ENCODE assay signal across 26 cellular contexts in genomic region chr17:56765449-56765848, GRCh38.
"Had no signal": no experiment of that assay in that cellular context is flagged by ENCODE, and none has a peak within 500 bp of the region (broad histone marks: within the 10 kb centered on the region; RNA-seq: fewer than 3 reads in every experiment).

No MANE protein-coding gene starts in this region.

- H3K27ac Mint-ChIP-seq: stimulated activated memory B cell treated with anti-CD40 and anti-IgM and Interleukin-4, amounts not matched to agents 10 μg/mL and 1 μg/mL and 100 μg/mL, for 72 hours; type B pancreatic cell had no signal

- H3K9me3 Mint-ChIP-seq: nephron, type B pancreatic cell had no signal

- H3K27ac ChIP-seq: dorsolateral prefrontal cortex, esophagus squamous epithelium, heart right ventricle, left lung, psoas muscle, sigmoid colon, testis, tibial artery had no signal

- DNase-seq: dorsolateral prefrontal cortex; effector memory CD4-positive, alpha-beta T cell; erythroblast; esophagus squamous epithelium; foreskin melanocyte; glutamatergic neuron; heart right ventricle; hippocampal formation; left cardiac atrium; left lung; mesenchymal stem cell; midbrain; naive thymus-derived CD4-positive, alpha-beta T cell; nucleus accumbens; psoas muscle; right cardiac atrium; sigmoid colon; stimulated activated CD4-positive, alpha-beta T cell treated with anti-CD3 and anti-CD28 coated beads, Interleukin-2, amount 100 ng/mL, for 24 hours; stimulated activated CD4-positive, alpha-beta T cell treated with anti-CD3 and anti-CD28 coated beads, Interleukin-4, amount 100 ng/mL, for 4 hours; stimulated activated naive CD8-positive, alpha-beta T cell treated with anti-CD3 and anti-CD28 coated beads, Interleukin-15, Interleukin-2, amounts not matched to agents 100 U/mL and 50 U/mL, for 24 hours; substantia nigra; testis; tibial artery had no signal

- H3K4me3 ChIP-seq: dorsolateral prefrontal cortex, esophagus squamous epithelium, heart right ventricle, left lung, psoas muscle, sigmoid colon, testis, tibial artery had no signal

- H3K4me3 Mint-ChIP-seq: naive thymus-derived CD4-positive, alpha-beta T cell; nephron; stimulated activated memory B cell treated with anti-CD40 and anti-IgM and Interleukin-4, amounts not matched to agents 10 μg/mL and 1 μg/mL and 100 μg/mL, for 72 hours; type B pancreatic cell had no signal

- H3K9me3 ChIP-seq: esophagus squamous epithelium, heart right ventricle, left lung, psoas muscle, sigmoid colon, testis, tibial artery had no signal

- H3K36me3 ChIP-seq: esophagus squamous epithelium, heart right ventricle, left lung, sigmoid colon, tibial artery had no signal

- ATAC-seq: heart right ventricle; left cardiac atrium; left lung; naive thymus-derived CD4-positive, alpha-beta T cell; psoas muscle; right cardiac atrium; stimulated activated memory B cell treated with anti-CD40 and anti-IgM and Interleukin-4, amounts not matched to agents 10 μg/mL and 1 μg/mL and 100 μg/mL, for 72 hours; stimulated activated naive CD8-positive, alpha-beta T cell treated with anti-CD3 and anti-CD28 coated beads, Interleukin-15, Interleukin-2, amounts not matched to agents 100 U/mL and 50 U/mL, for 24 hours had no signal

- H3K36me3 Mint-ChIP-seq: stimulated activated memory B cell treated with anti-CD40 and anti-IgM and Interleukin-4, amounts not matched to agents 10 μg/mL and 1 μg/mL and 100 μg/mL, for 72 hours; type B pancreatic cell had no signal

- H3K4me1 Mint-ChIP-seq: stimulated activated memory B cell treated with anti-CD40 and anti-IgM and Interleukin-4, amounts not matched to agents 10 μg/mL and 1 μg/mL and 100 μg/mL, for 72 hours had no signal

- H3K27me3 ChIP-seq: left lung, sigmoid colon, testis had no signal

- H3K4me1 ChIP-seq: esophagus squamous epithelium, heart right ventricle, left lung, psoas muscle, sigmoid colon, testis, tibial artery had no signal
